In genomic region chr3:125831005-125831404, GRCh38 we compare ENCODE assay signal across 3 cellular contexts.
TF ChIP-seq lines count a peak whose summit lies in the region.

No MANE protein-coding gene starts in this region.

TF ChIP-seq in GM12878, 131 proteins besides CTCF, POLR2A, EP300 and RAD21:
- peak; percentile 56; the same call in 1 of the 2 replicates for TF ChIP-seq ZBTB40 (IDR thresholded peaks at IDR 0.05; ENCODE audit: borderline replicate concordance)
TF ChIP-seq in GM12878: peak in this region for 1; not testable (repeated sequence) for 130.

TF ChIP-seq in K562, 482 proteins besides CTCF, POLR2A, EP300 and RAD21:
- TF ChIP-seq ZBTB40 (IDR thresholded peaks at IDR 0.05): peak; percentile 79
- peak; percentile 47; the same call in 1 of the 2 replicates for TF ChIP-seq ZBTB40 (CRISPR knock-in tag; IDR thresholded peaks at IDR 0.05)
TF ChIP-seq in K562: peak in this region for 1; not testable (repeated sequence) for 481.

TF ChIP-seq in HepG2, 621 proteins besides CTCF, POLR2A, EP300 and RAD21:
- TF ChIP-seq ZBTB40 (IDR thresholded peaks at IDR 0.05): 0 out of 2 replicates have a peak, but pooled peaks have one; percentile 4
- 0 out of 2 replicates have a peak, but pooled peaks have one; percentile 46 for TF ChIP-seq ZBTB40 (CRISPR knock-in tag; IDR thresholded peaks at IDR 0.05)
